In genomic region chr3:167772992-167773391, GRCh38 we compare ENCODE assay signal across 15 cellular contexts.
DNase-seq lines count a peak whose midpoint lies in the region; ATAC-seq and TF ChIP-seq lines count a peak whose summit lies in the region.
"Had no signal": no experiment of that assay in that cellular context is flagged by ENCODE, and none has a peak within 500 bp of the region (broad histone marks: within the 10 kb centered on the region; RNA-seq: fewer than 3 reads in every experiment).

No MANE protein-coding gene starts in this region.

- peak; percentile 27 for DNase-seq in NCI-H69 (lab: John Stamatoyannopoulos, UW)
- no peak for DNase-seq in NCI-H524 treated with DMSO at 0.1 percent for 48 hours (lab: John Stamatoyannopoulos, UW)
- DNase-seq in NK-92 (lab: John Stamatoyannopoulos, UW; ENCODE audit: unreplicated experiment) = no peak
- DNase-seq in NCI-H187 treated with DMSO at 0.1 percent for 48 hours (lab: John Stamatoyannopoulos, UW) = no peak
- DNase-seq: activated CD4-positive, alpha-beta T cell treated with anti-CD3 and anti-CD28 coated beads for 4 hours; activated T-cell treated with anti-CD3 and anti-CD28 coated beads, Interleukin-2, amount 50 U/mL, for 24 hours; amniotic stem cell; C1 segment of cervical spinal cord; Karpas-422; mesendoderm; PC-3 had no signal

- ATAC-seq in GM18868 (IDR thresholded peaks at IDR 0.05; ENCODE audit: unreplicated experiment) = peak; percentile 27
- ATAC-seq in GM21447 (IDR thresholded peaks at IDR 0.05; ENCODE audit: unreplicated experiment) = peak; percentile 45
- peak; percentile 49 for ATAC-seq in HG03064 (IDR thresholded peaks at IDR 0.05; ENCODE audit: low read depth, unreplicated experiment)
- ATAC-seq in SK-N-SH treated with all-trans-retinoic acid at 6 μM for 48 hours = no peak
- ATAC-seq: PC-3 had no signal

TF ChIP-seq in SK-N-SH treated with all-trans-retinoic acid at 6 μM for 48 hours, 23 proteins besides CTCF, POLR2A, EP300 and RAD21:
- TF ChIP-seq ISL1 (CRISPR knock-in tag; IDR thresholded peaks at IDR 0.05) (no peak), ZC3H10 (CRISPR knock-in tag; IDR thresholded peaks at IDR 0.05) (no peak), ZNF8 (CRISPR knock-in tag; IDR thresholded peaks at IDR 0.05) (no peak), TSHZ2 (CRISPR knock-in tag; IDR thresholded peaks at IDR 0.05) (no peak), PPARA (CRISPR knock-in tag; IDR thresholded peaks at IDR 0.05; ENCODE audit: borderline replicate concordance) (no peak), BACH2 (CRISPR knock-in tag; IDR thresholded peaks at IDR 0.05; ENCODE audit: borderline replicate concordance) (no peak), POU6F1 (CRISPR knock-in tag; IDR thresholded peaks at IDR 0.05; ENCODE audit: borderline replicate concordance, low read depth) (no peak), ZFP3 (CRISPR knock-in tag; IDR thresholded peaks at IDR 0.05) (no peak), RARB (CRISPR knock-in tag; IDR thresholded peaks at IDR 0.05) (no peak), PATZ1 (CRISPR knock-in tag; IDR thresholded peaks at IDR 0.05; ENCODE audit: borderline replicate concordance) (no peak), GLIS3 (CRISPR knock-in tag; IDR thresholded peaks at IDR 0.05) (no peak), TOX (CRISPR knock-in tag; IDR thresholded peaks at IDR 0.05; ENCODE audit: borderline replicate concordance) (no peak), CREB5 (CRISPR knock-in tag; IDR thresholded peaks at IDR 0.05; ENCODE audit: low read depth) (no peak), ZNF70 (CRISPR knock-in tag; IDR thresholded peaks at IDR 0.05) (no peak), ESRRG (CRISPR knock-in tag; IDR thresholded peaks at IDR 0.05) (no peak), ZFP30 (CRISPR knock-in tag; IDR thresholded peaks at IDR 0.05) (no peak), ZNF565 (CRISPR knock-in tag; conservative IDR thresholded peaks at IDR 0.05; ENCODE audit: low read depth) (no peak), TCF4 (CRISPR knock-in tag; IDR thresholded peaks at IDR 0.05; ENCODE audit: borderline replicate concordance) (no peak), OSR1 (CRISPR knock-in tag; IDR thresholded peaks at IDR 0.05) (no peak), CSRNP3 (CRISPR knock-in tag; IDR thresholded peaks at IDR 0.05) (no peak)
